In genomic region chr2:33320573-33320972, GRCh38 we compare ENCODE assay signal across 1 cellular context.
TF ChIP-seq lines count a peak whose summit lies in the region.

No MANE protein-coding gene starts in this region.

TF ChIP-seq in K562, 482 proteins besides CTCF, POLR2A, EP300 and RAD21 (continued from another document):
- TF ChIP-seq, protein P1, sequence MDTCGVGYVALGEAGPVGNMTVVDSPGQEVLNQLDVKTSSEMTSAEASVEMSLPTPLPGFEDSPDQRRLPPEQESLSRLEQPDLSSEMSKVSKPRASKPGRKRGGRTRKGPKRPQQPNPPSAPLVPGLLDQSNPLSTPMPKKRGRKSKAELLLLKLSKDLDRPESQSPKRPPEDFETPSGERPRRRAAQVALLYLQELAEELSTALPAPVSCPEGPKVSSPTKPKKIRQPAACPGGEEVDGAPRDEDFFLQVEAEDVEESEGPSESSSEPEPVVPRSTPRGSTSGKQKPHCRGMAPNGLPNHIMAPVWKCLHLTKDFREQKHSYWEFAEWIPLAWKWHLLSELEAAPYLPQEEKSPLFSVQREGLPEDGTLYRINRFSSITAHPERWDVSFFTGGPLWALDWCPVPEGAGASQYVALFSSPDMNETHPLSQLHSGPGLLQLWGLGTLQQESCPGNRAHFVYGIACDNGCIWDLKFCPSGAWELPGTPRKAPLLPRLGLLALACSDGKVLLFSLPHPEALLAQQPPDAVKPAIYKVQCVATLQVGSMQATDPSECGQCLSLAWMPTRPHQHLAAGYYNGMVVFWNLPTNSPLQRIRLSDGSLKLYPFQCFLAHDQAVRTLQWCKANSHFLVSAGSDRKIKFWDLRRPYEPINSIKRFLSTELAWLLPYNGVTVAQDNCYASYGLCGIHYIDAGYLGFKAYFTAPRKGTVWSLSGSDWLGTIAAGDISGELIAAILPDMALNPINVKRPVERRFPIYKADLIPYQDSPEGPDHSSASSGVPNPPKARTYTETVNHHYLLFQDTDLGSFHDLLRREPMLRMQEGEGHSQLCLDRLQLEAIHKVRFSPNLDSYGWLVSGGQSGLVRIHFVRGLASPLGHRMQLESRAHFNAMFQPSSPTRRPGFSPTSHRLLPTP (IDR thresholded peaks at IDR 0.05; ENCODE audit: borderline replicate concordance, extremely low read depth, insufficient read length), result no peak
- TF ChIP-seq ZFPM2 (CRISPR knock-in tag; IDR thresholded peaks at IDR 0.05), result no peak
- TF ChIP-seq ZNF140 (CRISPR knock-in tag; IDR thresholded peaks at IDR 0.05), result no peak
- no peak for TF ChIP-seq HCFC1 (IDR thresholded peaks at IDR 0.05; ENCODE audit: low read depth, low read length)
- no peak for TF ChIP-seq SNIP1 (IDR thresholded peaks at IDR 0.05; ENCODE audit: low read depth)
- no peak for TF ChIP-seq KLF1 (tag; IDR thresholded peaks at IDR 0.05)
